Comparison of ENCODE assay signal across 7 cellular contexts in the genomic region with DNA sequence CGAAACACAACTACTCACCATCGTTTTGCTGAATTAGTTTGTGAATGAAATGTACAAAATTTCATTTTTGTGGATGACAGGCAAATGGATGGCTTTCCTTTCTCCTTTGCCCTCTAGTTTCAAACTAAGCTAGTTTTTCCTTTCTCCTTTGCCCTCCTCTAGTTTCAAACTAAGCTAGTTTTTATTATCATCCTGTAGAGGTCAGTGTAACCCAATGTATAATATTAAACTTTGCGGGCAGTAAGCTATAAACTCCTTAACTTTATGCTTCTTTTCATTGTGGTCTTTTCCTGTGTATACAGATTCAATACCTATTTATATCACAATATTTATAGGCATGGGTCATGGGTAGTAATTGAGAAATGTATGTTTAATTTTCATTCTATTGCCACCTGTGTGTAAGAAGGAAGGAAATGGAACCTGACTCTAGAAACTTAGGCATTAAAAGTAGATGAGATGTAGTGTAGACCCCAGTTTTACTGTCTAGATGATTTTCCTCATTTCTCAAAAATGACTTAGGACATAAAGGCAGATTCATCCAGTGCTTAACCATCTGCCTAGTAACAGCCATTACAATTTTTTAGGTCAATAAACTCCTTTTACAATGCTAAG. TPM values are rescaled to one million over a fixed set of nuclear protein-coding genes. Genes with fewer than 3 reads are reported as not detected.
DNase-seq lines count a peak whose midpoint lies in the region; ATAC-seq and TF ChIP-seq lines count a peak whose summit lies in the region.

No MANE protein-coding gene starts in this region.

- H3K27me3 Mint-ChIP-seq in activated CD4-positive, alpha-beta T cell treated with anti-CD3 and anti-CD28 coated beads for 36 hours, result peaks cover 2% of the 10 kb centered on the region

- ATAC-seq in left lobe of liver, result peak; percentile 86
- no peak for ATAC-seq in sciatic nerve
- no peak for ATAC-seq in stimulated activated naive CD8-positive, alpha-beta T cell treated with anti-CD3 and anti-CD28 coated beads, Interleukin-15, Interleukin-2, amounts not matched to agents 100 U/mL and 50 U/mL, for 24 hours
- ATAC-seq in activated CD4-positive, alpha-beta T cell treated with anti-CD3 and anti-CD28 coated beads for 36 hours, result no peak

- intact Hi-C loops in sciatic nerve (cut with DNase I), result no loop called here
- intact Hi-C loops in activated CD4-positive, alpha-beta T cell treated with anti-CD3 and anti-CD28 coated beads for 36 hours (cut with DNase I, micrococcal nuclease), result loop anchor here in 1 of 2 experiments (1.0 to 5.0 kb wide), 2 partner anchors 721 to 808 kb away; no protein-coding TSS in a partner anchor

- POLR2A ChIA-PET in activated CD4-positive, alpha-beta T cell treated with anti-CD3 and anti-CD28 coated beads for 36 hours (lab: Charles Lee), result interaction anchor here (1.2 kb wide), 1 partner anchor 11 kb away, joined by 3 read pairs; no protein-coding TSS in a partner anchor

- H3K27ac Mint-ChIP-seq in activated CD4-positive, alpha-beta T cell treated with anti-CD3 and anti-CD28 coated beads for 36 hours, result no peak overlapping the region

- peaks cover 6% of the 10 kb centered on the region for H3K9me3 Mint-ChIP-seq in activated CD4-positive, alpha-beta T cell treated with anti-CD3 and anti-CD28 coated beads for 36 hours (ENCODE audit: low read depth)

- H3K4me1 Mint-ChIP-seq in activated CD4-positive, alpha-beta T cell treated with anti-CD3 and anti-CD28 coated beads for 36 hours, result no peaks in the 10 kb centered on the region

- DNase-seq in GM12865 (ENCODE audit: low read depth), result peak; percentile 9
- peak; percentile 21 for DNase-seq in NCI-H146 treated with DMSO at 0.1 percent for 48 hours (lab: John Stamatoyannopoulos, UW; ENCODE audit: unreplicated experiment)
- peak; percentile 12 for DNase-seq in astrocyte of the cerebellum (ENCODE audit: low read depth)
- no peak for DNase-seq in left lobe of liver (ENCODE audit: low spot score)
- DNase-seq in sciatic nerve (ENCODE audit: low spot score), result no peak
- DNase-seq in stimulated activated naive CD8-positive, alpha-beta T cell treated with anti-CD3 and anti-CD28 coated beads, Interleukin-15, Interleukin-2, amounts not matched to agents 100 U/mL and 50 U/mL, for 24 hours, result no peak
- no peak for DNase-seq in activated CD4-positive, alpha-beta T cell treated with anti-CD3 and anti-CD28 coated beads for 36 hours

- H3K4me3 ChIP-seq in GM12865 (ENCODE audit: low read depth, low read length) (no peak overlapping the region), astrocyte of the cerebellum (ENCODE audit: low read depth, low read length) (no peak overlapping the region)

- CTCF ChIA-PET in activated CD4-positive, alpha-beta T cell treated with anti-CD3 and anti-CD28 coated beads for 36 hours (lab: Charles Lee), result interaction anchor here (0.6 to 3.1 kb wide), 18 partner anchors 12 to 809 kb away, joined by 3 to 28 read pairs (median 4); a partner anchor contains a TSS

- peak; percentile 8 for TF ChIP-seq CTCF in GM12865 (IDR thresholded peaks at IDR 0.05; ENCODE audit: insufficient read depth, low read depth, low read length, missing control alignments)
- peak; percentile 34 for TF ChIP-seq CTCF in astrocyte of the cerebellum (IDR thresholded peaks at IDR 0.05; ENCODE audit: low read depth, low read length, missing control alignments)

- H3K36me3 Mint-ChIP-seq in activated CD4-positive, alpha-beta T cell treated with anti-CD3 and anti-CD28 coated beads for 36 hours (ENCODE audit: low read depth), result no peaks in the 10 kb centered on the region

- in situ Hi-C loops in astrocyte of the cerebellum (cut with HindIII; ENCODE audit: low sequenced_read_pairs), result no loop called here

- no peak overlapping the region for H3K4me3 Mint-ChIP-seq in activated CD4-positive, alpha-beta T cell treated with anti-CD3 and anti-CD28 coated beads for 36 hours

RNA-seq across cellular contexts. Expression of a gene that starts 58.1 kb away (rescaled TPM):
- total RNA-seq in left lobe of liver, result not detected
- 0.09 TPM for total RNA-seq in sciatic nerve
- not detected for total RNA-seq in activated CD4-positive, alpha-beta T cell treated with anti-CD3 and anti-CD28 coated beads for 36 hours

Comparison
In these comparisons a context has a peak if more than half of its experiments do, and no peak if none do; other contexts are left out.
1. DNase-seq: peak in GM12865 (single experiment), NCI-H146 treated with DMSO at 0.1 percent for 48 hours (single experiment) and astrocyte of the cerebellum (single experiment); none in left lobe of liver (single experiment), sciatic nerve (single experiment), stimulated activated naive CD8-positive, alpha-beta T cell treated with anti-CD3 and anti-CD28 coated beads, Interleukin-15, Interleukin-2, amounts not matched to agents 100 U/mL and 50 U/mL, for 24 hours (single experiment) and activated CD4-positive, alpha-beta T cell treated with anti-CD3 and anti-CD28 coated beads for 36 hours (single experiment).